14 cellular contexts compared by ENCODE assay signal in the genomic region with DNA sequence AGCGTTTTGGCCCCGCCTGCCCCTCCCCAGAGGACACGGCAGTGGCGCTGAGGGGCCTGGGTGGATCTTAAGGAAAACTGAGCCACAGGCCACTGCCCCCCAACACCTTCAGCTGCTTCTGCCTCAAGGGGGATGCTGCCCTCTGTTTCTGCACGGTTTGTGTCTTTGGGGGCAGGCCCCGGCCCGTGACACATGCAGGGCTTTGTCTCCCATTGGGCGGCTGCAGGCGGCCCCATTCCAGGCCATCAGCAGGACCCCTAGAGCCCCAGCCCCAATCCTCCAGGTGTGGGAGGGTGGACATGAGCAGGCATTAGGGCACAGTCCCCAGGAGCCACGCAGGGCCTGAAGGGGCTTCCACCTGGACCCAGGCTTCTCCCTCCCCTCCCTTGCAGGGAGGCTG.
"Had no signal": no experiment of that assay in that cellular context is flagged by ENCODE, and none has a peak within 500 bp of the region (broad histone marks: within the 10 kb centered on the region; RNA-seq: fewer than 3 reads in every experiment).

No MANE protein-coding gene starts in this region.

- H3K36me3 ChIP-seq: right lobe of liver, thoracic aorta had no signal

- FAIRE-seq: colon, islet of Langerhans, urothelium cell line had no signal

- H3K4me3 ChIP-seq: body of pancreas, hepatocyte, right lobe of liver, thoracic aorta had no signal

- H3K27ac Mint-ChIP-seq: activated naive CD4-positive, alpha-beta T cell treated with anti-CD3 and anti-CD28 coated beads for 36 hours; mesothelial cell of epicardium; nephron progenitor cell had no signal

- H2AFZ ChIP-seq: hepatocyte had no signal

- H3K27ac ChIP-seq: body of pancreas, dorsolateral prefrontal cortex, foreskin keratinocyte, hepatocyte, right lobe of liver, thoracic aorta had no signal

- H3K9me3 Mint-ChIP-seq: activated naive CD4-positive, alpha-beta T cell treated with anti-CD3 and anti-CD28 coated beads for 36 hours; activated T-cell treated with anti-CD3 and anti-CD28 coated beads, Interleukin-2, amount 50 U/mL, for 4 hours had no signal

- H3K79me2 ChIP-seq: hepatocyte had no signal

- DNase-seq: activated CD4-positive, CD25-positive, alpha-beta regulatory T cell had no signal

- H3K4me1 ChIP-seq: foreskin keratinocyte, right lobe of liver had no signal

- H3K27me3 ChIP-seq: body of pancreas, hepatocyte, right lobe of liver had no signal

- H3K4me3 Mint-ChIP-seq: activated naive CD4-positive, alpha-beta T cell treated with anti-CD3 and anti-CD28 coated beads for 36 hours; activated T-cell treated with anti-CD3 and anti-CD28 coated beads, Interleukin-2, amount 50 U/mL, for 4 hours; mesothelial cell of epicardium had no signal

- H3K36me3 Mint-ChIP-seq: mesothelial cell of epicardium had no signal

- H3K9me3 ChIP-seq: body of pancreas, right lobe of liver, thoracic aorta had no signal
